1 cellular context compared by ENCODE assay signal in the genomic region with DNA sequence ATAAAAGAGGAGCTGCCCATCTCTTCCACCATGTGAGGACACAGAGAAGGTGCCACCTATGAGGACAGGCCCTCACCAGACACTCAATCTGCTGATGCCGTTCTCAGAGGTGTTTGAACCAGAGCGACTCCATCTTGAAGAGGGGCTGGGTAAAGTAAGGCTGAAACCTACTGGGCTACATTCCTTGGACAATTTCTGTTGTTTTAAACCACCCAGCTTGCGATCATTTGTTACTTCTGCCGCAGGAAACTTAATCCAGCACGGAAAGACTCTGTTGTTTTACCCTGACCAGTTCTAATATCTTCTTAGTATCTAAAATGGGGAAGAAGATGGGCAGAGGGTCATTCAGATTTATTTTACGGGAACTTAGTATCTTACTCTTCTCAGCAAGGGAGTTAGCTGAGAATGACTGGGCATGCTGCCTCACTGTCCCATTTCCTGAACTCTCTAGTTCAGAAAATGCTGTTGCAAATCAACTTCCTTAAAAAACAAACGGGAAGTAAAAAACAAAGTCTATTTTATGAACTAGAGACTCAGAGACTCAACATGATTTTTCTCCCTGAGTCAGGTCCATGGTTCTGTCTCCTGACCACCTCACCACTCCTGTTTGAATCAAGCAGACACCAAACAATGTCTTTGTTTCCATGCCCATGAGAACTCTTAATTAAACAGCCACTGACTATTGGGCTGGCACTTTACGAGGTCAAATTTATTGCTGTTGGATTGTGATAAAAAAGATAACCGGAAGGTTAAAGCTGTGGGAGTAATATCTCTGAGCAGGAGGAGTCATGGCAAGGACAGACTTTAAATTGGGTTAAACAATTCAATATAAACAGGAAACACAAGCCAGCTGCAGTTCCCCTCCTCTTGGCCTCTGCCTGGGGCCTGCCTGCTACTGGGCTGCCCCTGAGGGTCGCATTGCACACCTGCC.
TF ChIP-seq lines count a peak whose summit lies in the region.

No MANE protein-coding gene starts in this region.

TF ChIP-seq in K562, 482 proteins besides CTCF, POLR2A, EP300 and RAD21 (continued from another document and continues in another):
- no peak for TF ChIP-seq ARHGAP35 (IDR thresholded peaks at IDR 0.05; ENCODE audit: partially characterized antibody)
- peak; percentile 92; the same call in 1 of the 2 replicates for TF ChIP-seq ZNF589 (CRISPR knock-in tag; IDR thresholded peaks at IDR 0.05; ENCODE audit: low read depth)
- TF ChIP-seq BDP1 (IDR thresholded peaks at IDR 0.05; ENCODE audit: insufficient read depth, insufficient read length) = no peak
- no peak for TF ChIP-seq TAF9B (IDR thresholded peaks at IDR 0.05; ENCODE audit: partially characterized antibody)
- no peak for TF ChIP-seq HNRNPH1 (optimal IDR thresholded peaks at IDR 0.05; ENCODE audit: low read depth, low read length)
- TF ChIP-seq ZNF507 (tag; conservative IDR thresholded peaks at IDR 0.05) = no peak; the same call in 1 of the 2 replicates
- no peak for TF ChIP-seq ZNF253 (CRISPR knock-in tag; conservative IDR thresholded peaks at IDR 0.05)
- 0 out of 2 replicates have a peak, but pooled peaks have one; percentile 70 for TF ChIP-seq ELK3 (CRISPR knock-in tag; IDR thresholded peaks at IDR 0.05)
- TF ChIP-seq YY1 (IDR thresholded peaks at IDR 0.05; ENCODE audit: borderline replicate concordance in 1 of 3, control insufficient read depth in 1 of 3, extremely low read depth in 1 of 3, insufficient read depth in 3 of 3, insufficient read length in 1 of 3, insufficient replicate concordance in 2 of 3, low read depth in 1 of 3, low read length in 2 of 3) = no peak
- TF ChIP-seq, protein P1, sequence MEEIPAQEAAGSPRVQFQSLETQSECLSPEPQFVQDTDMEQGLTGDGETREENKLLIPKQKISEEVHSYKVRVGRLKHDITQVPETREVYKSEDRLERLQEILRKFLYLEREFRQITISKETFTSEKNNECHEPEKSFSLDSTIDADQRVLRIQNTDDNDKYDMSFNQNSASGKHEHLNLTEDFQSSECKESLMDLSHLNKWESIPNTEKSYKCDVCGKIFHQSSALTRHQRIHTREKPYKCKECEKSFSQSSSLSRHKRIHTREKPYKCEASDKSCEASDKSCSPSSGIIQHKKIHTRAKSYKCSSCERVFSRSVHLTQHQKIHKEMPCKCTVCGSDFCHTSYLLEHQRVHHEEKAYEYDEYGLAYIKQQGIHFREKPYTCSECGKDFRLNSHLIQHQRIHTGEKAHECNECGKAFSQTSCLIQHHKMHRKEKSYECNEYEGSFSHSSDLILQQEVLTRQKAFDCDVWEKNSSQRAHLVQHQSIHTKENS (CRISPR knock-in tag; IDR thresholded peaks at IDR 0.05) = peak; percentile 46; the same call in 1 of the 2 replicates
- TF ChIP-seq HSF4 (CRISPR knock-in tag; IDR thresholded peaks at IDR 0.05; ENCODE audit: borderline replicate concordance) = peak; percentile 68; the same call in 1 of the 2 replicates
- peak; percentile 71; the same call in 1 of the 2 replicates for TF ChIP-seq SMARCA4 (IDR thresholded peaks at IDR 0.05)
- TF ChIP-seq E2F8 (IDR thresholded peaks at IDR 0.05; ENCODE audit: low read depth, partially characterized antibody) = no peak
- TF ChIP-seq GABPA (tag; conservative IDR thresholded peaks at IDR 0.05; ENCODE audit: low read depth) = 0 out of 2 replicates have a peak, but pooled peaks have one; percentile 17
- TF ChIP-seq BMI1 (IDR thresholded peaks at IDR 0.05; ENCODE audit: low read length) = no peak
- peak; percentile 49; the same call in 1 of the 2 replicates for TF ChIP-seq NFE2L1 (tag; IDR thresholded peaks at IDR 0.05; ENCODE audit: borderline replicate concordance, low read depth)
- TF ChIP-seq ZNF57 (CRISPR knock-in tag; IDR thresholded peaks at IDR 0.05) = peak; percentile 90
- TF ChIP-seq NFE2 (IDR thresholded peaks at IDR 0.05; ENCODE audit: low read depth) = peak; percentile 84
- no peak for TF ChIP-seq RAD51 (IDR thresholded peaks at IDR 0.05; ENCODE audit: borderline replicate concordance, low read depth)
- peak; percentile 93 for TF ChIP-seq SMAD4 (CRISPR knock-in tag; conservative IDR thresholded peaks at IDR 0.05)
- TF ChIP-seq OTX1 (CRISPR knock-in tag; IDR thresholded peaks at IDR 0.05) = peak; percentile 53; the same call in 1 of the 2 replicates
- peak; percentile 38; the same call in 1 of the 2 replicates for TF ChIP-seq CBFA2T2 (conservative IDR thresholded peaks at IDR 0.05)
- TF ChIP-seq, protein P2, sequence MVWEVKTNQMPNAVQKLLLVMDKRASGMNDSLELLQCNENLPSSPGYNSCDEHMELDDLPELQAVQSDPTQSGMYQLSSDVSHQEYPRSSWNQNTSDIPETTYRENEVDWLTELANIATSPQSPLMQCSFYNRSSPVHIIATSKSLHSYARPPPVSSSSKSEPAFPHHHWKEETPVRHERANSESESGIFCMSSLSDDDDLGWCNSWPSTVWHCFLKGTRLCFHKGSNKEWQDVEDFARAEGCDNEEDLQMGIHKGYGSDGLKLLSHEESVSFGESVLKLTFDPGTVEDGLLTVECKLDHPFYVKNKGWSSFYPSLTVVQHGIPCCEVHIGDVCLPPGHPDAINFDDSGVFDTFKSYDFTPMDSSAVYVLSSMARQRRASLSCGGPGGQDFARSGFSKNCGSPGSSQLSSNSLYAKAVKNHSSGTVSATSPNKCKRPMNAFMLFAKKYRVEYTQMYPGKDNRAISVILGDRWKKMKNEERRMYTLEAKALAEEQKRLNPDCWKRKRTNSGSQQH (CRISPR knock-in tag; IDR thresholded peaks at IDR 0.05) = no peak; the same call in 1 of the 2 replicates
- TF ChIP-seq SIN3B (IDR thresholded peaks at IDR 0.05; ENCODE audit: low read depth) = no peak
- no peak for TF ChIP-seq RBM22 (IDR thresholded peaks at IDR 0.05; ENCODE audit: low read depth, low read length, poor library complexity, severe bottlenecking)
- TF ChIP-seq ZFP91 (CRISPR knock-in tag; IDR thresholded peaks at IDR 0.05) = no peak
- TF ChIP-seq ZNF518B (CRISPR knock-in tag; IDR thresholded peaks at IDR 0.05) = no peak
- TF ChIP-seq ETV1 (tag; conservative IDR thresholded peaks at IDR 0.05; ENCODE audit: low read depth) = peak; percentile 77
- no peak for TF ChIP-seq SMAD2 (IDR thresholded peaks at IDR 0.05; ENCODE audit: low read depth, low read length)
- peak; percentile 94 for TF ChIP-seq BCL6 (CRISPR knock-in tag; IDR thresholded peaks at IDR 0.05)
- no peak for TF ChIP-seq XRCC5 (IDR thresholded peaks at IDR 0.05; ENCODE audit: low read depth, low read length)
- no peak for TF ChIP-seq CREBBP (IDR thresholded peaks at IDR 0.05; ENCODE audit: low read depth, low read length)
- TF ChIP-seq, protein P3, sequence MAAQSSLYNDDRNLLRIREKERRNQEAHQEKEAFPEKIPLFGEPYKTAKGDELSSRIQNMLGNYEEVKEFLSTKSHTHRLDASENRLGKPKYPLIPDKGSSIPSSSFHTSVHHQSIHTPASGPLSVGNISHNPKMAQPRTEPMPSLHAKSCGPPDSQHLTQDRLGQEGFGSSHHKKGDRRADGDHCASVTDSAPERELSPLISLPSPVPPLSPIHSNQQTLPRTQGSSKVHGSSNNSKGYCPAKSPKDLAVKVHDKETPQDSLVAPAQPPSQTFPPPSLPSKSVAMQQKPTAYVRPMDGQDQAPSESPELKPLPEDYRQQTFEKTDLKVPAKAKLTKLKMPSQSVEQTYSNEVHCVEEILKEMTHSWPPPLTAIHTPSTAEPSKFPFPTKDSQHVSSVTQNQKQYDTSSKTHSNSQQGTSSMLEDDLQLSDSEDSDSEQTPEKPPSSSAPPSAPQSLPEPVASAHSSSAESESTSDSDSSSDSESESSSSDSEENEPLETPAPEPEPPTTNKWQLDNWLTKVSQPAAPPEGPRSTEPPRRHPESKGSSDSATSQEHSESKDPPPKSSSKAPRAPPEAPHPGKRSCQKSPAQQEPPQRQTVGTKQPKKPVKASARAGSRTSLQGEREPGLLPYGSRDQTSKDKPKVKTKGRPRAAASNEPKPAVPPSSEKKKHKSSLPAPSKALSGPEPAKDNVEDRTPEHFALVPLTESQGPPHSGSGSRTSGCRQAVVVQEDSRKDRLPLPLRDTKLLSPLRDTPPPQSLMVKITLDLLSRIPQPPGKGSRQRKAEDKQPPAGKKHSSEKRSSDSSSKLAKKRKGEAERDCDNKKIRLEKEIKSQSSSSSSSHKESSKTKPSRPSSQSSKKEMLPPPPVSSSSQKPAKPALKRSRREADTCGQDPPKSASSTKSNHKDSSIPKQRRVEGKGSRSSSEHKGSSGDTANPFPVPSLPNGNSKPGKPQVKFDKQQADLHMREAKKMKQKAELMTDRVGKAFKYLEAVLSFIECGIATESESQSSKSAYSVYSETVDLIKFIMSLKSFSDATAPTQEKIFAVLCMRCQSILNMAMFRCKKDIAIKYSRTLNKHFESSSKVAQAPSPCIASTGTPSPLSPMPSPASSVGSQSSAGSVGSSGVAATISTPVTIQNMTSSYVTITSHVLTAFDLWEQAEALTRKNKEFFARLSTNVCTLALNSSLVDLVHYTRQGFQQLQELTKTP (IDR thresholded peaks at IDR 0.05; ENCODE audit: low read depth in 1 of 2, partially characterized antibody in 2 of 2) = no peak
- peak; percentile 67 for TF ChIP-seq MEIS2 (IDR thresholded peaks at IDR 0.05; ENCODE audit: partially characterized antibody)
- TF ChIP-seq DEAF1 (CRISPR knock-in tag; IDR thresholded peaks at IDR 0.05) = peak; percentile 18; the same call in 1 of the 2 replicates
